ENCODE assay signal across 8 cellular contexts in genomic region chr14:35404246-35404495, GRCh38. TPM values are rescaled to one million over a fixed set of nuclear protein-coding genes. Genes with fewer than 3 reads are reported as not detected.
DNase-seq lines count a peak whose midpoint lies in the region; ATAC-seq and TF ChIP-seq lines count a peak whose summit lies in the region.

No MANE protein-coding gene starts in this region.

- peak overlapping the region; percentile 98 to 99 (median 98) for H3K27ac Mint-ChIP-seq in brain

- no peak for DNase-seq in AG09309 (ENCODE audit: low read depth)
- DNase-seq in SKM-1 treated with dmso at 0.1 percent for 144 hours (lab: John Stamatoyannopoulos, UW; ENCODE audit: unreplicated experiment): no peak
- DNase-seq in NCI-H1930 (lab: John Stamatoyannopoulos, UW): no peak

- H3K36me3 ChIP-seq in mucosa of rectum (ENCODE audit: control insufficient read depth in 2 of 2, insufficient read depth in 2 of 2, low read length in 2 of 2): peaks cover 35 to 38% of the 10 kb centered on the region in 2 donors

- H3K27ac ChIP-seq in mucosa of rectum (ENCODE audit: low read depth in 2 of 2, low read length in 2 of 2): peak overlapping the region; percentile 100

- TF ChIP-seq CTCF in AG09309 (IDR thresholded peaks at IDR 0.05; ENCODE audit: control insufficient read depth, insufficient read depth, low read depth, low read length, missing control alignments): no peak
- no peak for TF ChIP-seq CTCF in brain (conservative IDR thresholded peaks at IDR 0.05)

- H3K36me3 Mint-ChIP-seq in brain: peaks cover 35% of the 10 kb centered on the region

- H3K4me1 Mint-ChIP-seq in brain: peaks cover 52% of the 10 kb centered on the region

- H3K9ac ChIP-seq in mucosa of rectum (ENCODE audit: low read depth in 1 of 2, low read length in 2 of 2): peak overlapping the region; percentile 92 to 100

- peaks cover 33 to 40% of the 10 kb centered on the region in 2 donors for H3K4me1 ChIP-seq in mucosa of rectum (ENCODE audit: control insufficient read depth in 2 of 2, insufficient read depth in 2 of 2, low read length in 2 of 2)

- H3K4me3 Mint-ChIP-seq in brain: peak overlapping the region; percentile 94 to 96 (median 95)

- H3K4me3 ChIP-seq in AG09309 (ENCODE audit: control insufficient read depth, low read depth, low read length) (peak overlapping the region; percentile 77), mucosa of rectum (ENCODE audit: low read length in 2 of 2) (peak overlapping the region; percentile 86 to 92)

- H3K9me3 ChIP-seq in mucosa of rectum (ENCODE audit: control insufficient read depth in 2 of 2, low read length in 2 of 2): no peaks in the 10 kb centered on the region

- no peaks in the 10 kb centered on the region for H3K27me3 ChIP-seq in mucosa of rectum (ENCODE audit: control insufficient read depth in 2 of 2, insufficient read depth in 2 of 2, low read length in 2 of 2)

- H3K27me3 Mint-ChIP-seq in brain: peaks cover 3% of the 10 kb centered on the region

- ATAC-seq in HG03354 (IDR thresholded peaks at IDR 0.05; ENCODE audit: poor library complexity, severe bottlenecking, unreplicated experiment) (peak; percentile 16), GM18517 (IDR thresholded peaks at IDR 0.05; ENCODE audit: unreplicated experiment) (no peak), GM18520 (IDR thresholded peaks at IDR 0.05; ENCODE audit: unreplicated experiment) (no peak)

- no peaks in the 10 kb centered on the region for H3K9me3 Mint-ChIP-seq in brain

RNA-seq across cellular contexts. Expression of gene NFKBIA, which starts 0.4 kb away (rescaled TPM):
- 50.4 TPM for polyA plus RNA-seq in brain (ENCODE audit: insufficient read depth, low read depth, low replicate concordance)
